16 cellular contexts compared by ENCODE assay signal in genomic region chr18:77145364-77145901, GRCh38. TPM values are rescaled to one million over a fixed set of nuclear protein-coding genes. Genes with fewer than 3 reads are reported as not detected.
DNase-seq lines count a peak whose midpoint lies in the region; ATAC-seq, FAIRE-seq and TF ChIP-seq lines count a peak whose summit lies in the region.
"Had no signal": no experiment of that assay in that cellular context is flagged by ENCODE, and none has a peak within 500 bp of the region (broad histone marks: within the 10 kb centered on the region; RNA-seq: fewer than 3 reads in every experiment).

No MANE protein-coding gene starts in this region.

- H3K9ac ChIP-seq in kidney (ENCODE audit: low read length in 2 of 2) = no peak overlapping the region
- H3K9ac ChIP-seq: BLaER1 treated with 17β-estradiol and CSF1 and Interleukin-3, amounts not matched to agents 10 nM and 100 nM had no signal

- no peaks in the 10 kb centered on the region for H3K27me3 ChIP-seq in H7 (ENCODE audit: control insufficient read depth, insufficient read depth, low read length)
- H3K27me3 ChIP-seq: BLaER1 treated with 17β-estradiol and CSF1 and Interleukin-3, amounts not matched to agents 10 nM and 100 nM had no signal

- intact Hi-C loops in kidney (cut with DNase I) = loop anchor here (10.0 kb wide), 1 partner anchor 59 kb away; no protein-coding TSS in a partner anchor

- no peaks in the 10 kb centered on the region for H3K27me3 Mint-ChIP-seq in natural killer cell treated with Interleukin-12 subunit alpha and Interleukin-12 subunit beta and Interleukin-15 and Interleukin-18, amount 100 ng/mL, for 72 hours
- H3K27me3 Mint-ChIP-seq: CD4-positive, CD25-positive, alpha-beta regulatory T cell had no signal

- peaks cover 46 to 64% of the 10 kb centered on the region in 2 donors for H3K4me1 Mint-ChIP-seq in natural killer cell treated with Interleukin-12 subunit alpha and Interleukin-12 subunit beta and Interleukin-15 and Interleukin-18, amount 100 ng/mL, for 72 hours (ENCODE audit: low read depth in 2 of 2)
- H3K4me1 Mint-ChIP-seq: GM23338 had no signal

- peaks cover 17% of the 10 kb centered on the region for H3K36me3 Mint-ChIP-seq in natural killer cell treated with Interleukin-12 subunit alpha and Interleukin-12 subunit beta and Interleukin-15 and Interleukin-18, amount 100 ng/mL, for 72 hours

- no peak overlapping the region for H3K4me3 ChIP-seq in H7 (ENCODE audit: insufficient read depth, low read depth, low read length)
- H3K4me3 ChIP-seq in kidney (ENCODE audit: low read length in 2 of 2) = no peak overlapping the region
- H3K4me3 ChIP-seq: BLaER1 treated with 17β-estradiol and CSF1 and Interleukin-3, amounts not matched to agents 10 nM and 100 nM; GM12878; GM23338 had no signal

- H3K36me3 ChIP-seq in H7 (replicated peaks; ENCODE audit: control insufficient read depth, insufficient read depth, low read length) (no peaks in the 10 kb centered on the region), kidney (ENCODE audit: control insufficient read depth in 1 of 2, insufficient read depth in 2 of 2, low read length in 2 of 2) (no peaks in the 10 kb centered on the region)

- peaks cover 16% of the 10 kb centered on the region for H3K9me3 Mint-ChIP-seq in natural killer cell treated with Interleukin-12 subunit alpha and Interleukin-12 subunit beta and Interleukin-15 and Interleukin-18, amount 100 ng/mL, for 72 hours

- H3K4me3 Mint-ChIP-seq in natural killer cell treated with Interleukin-12 subunit alpha and Interleukin-12 subunit beta and Interleukin-15 and Interleukin-18, amount 100 ng/mL, for 72 hours = no peak overlapping the region
- H3K4me3 Mint-ChIP-seq: GM23338, HFFc6 had no signal

- H3K9me3 ChIP-seq in kidney (ENCODE audit: control insufficient read depth in 1 of 2, low read length in 2 of 2) = no peaks in the 10 kb centered on the region

- no peak overlapping the region for H3K27ac ChIP-seq in kidney (ENCODE audit: low read depth in 2 of 2, low read length in 2 of 2)
- H3K27ac ChIP-seq: BLaER1 treated with 17β-estradiol and CSF1 and Interleukin-3, amounts not matched to agents 10 nM and 100 nM had no signal

- TF ChIP-seq CTCF in kidney (IDR thresholded peaks at IDR 0.05; ENCODE audit: borderline replicate concordance, extremely low read depth, insufficient read depth) = no peak
- no peak for TF ChIP-seq CTCF in GM13977 (IDR thresholded peaks at IDR 0.05; ENCODE audit: extremely low read depth, insufficient read depth, missing control alignments)

- ATAC-seq in natural killer cell treated with Interleukin-12 subunit alpha and Interleukin-12 subunit beta and Interleukin-15 and Interleukin-18, amount 100 ng/mL, for 72 hours = no peak
- no peak for ATAC-seq in HG02970 (IDR thresholded peaks at IDR 0.05; ENCODE audit: low FRiP score, unreplicated experiment)
- ATAC-seq: GM12878, GM23338 had no signal

- no peaks in the 10 kb centered on the region for H3K4me1 ChIP-seq in kidney (ENCODE audit: control insufficient read depth in 1 of 2, insufficient read depth in 1 of 2, low read depth in 1 of 2, low read length in 2 of 2)

- peak; percentile 45 for DNase-seq in activated effector memory CD4-positive, alpha-beta T cell treated with anti-CD3 and anti-CD28 coated beads, Interleukin-2, amount 50 U/mL, for 16 hours
- no peak for DNase-seq in activated effector memory CD4-positive, alpha-beta T cell treated with Interleukin-2 at 50 U/mL for 16 hours
- DNase-seq in natural killer cell treated with Interleukin-12 subunit alpha and Interleukin-12 subunit beta and Interleukin-15 and Interleukin-18, amount 100 ng/mL, for 72 hours (ENCODE audit: low spot score) = no peak
- DNase-seq in stimulated activated CD8-positive, alpha-beta memory T cell treated with anti-CD3 and anti-CD28 coated beads, Interleukin-4, amount 100 ng/mL, for 48 hours = peak; percentile 18
- no peak for DNase-seq in H7
- DNase-seq in kidney = no peak
- DNase-seq in GM13977 (ENCODE audit: low spot score) = no peak
- DNase-seq: ACHN; CD4-positive, CD25-positive, alpha-beta regulatory T cell; HCEC 1CT; HFFc6 had no signal

- in situ Hi-C loops in GM13977 (cut with MboI; ENCODE audit: low pct_unique_long_range_greater_than_20kb, low sequenced_read_pairs, unreplicated experiment) = no loop called here

- no peak for FAIRE-seq in kidney (lab: Jason Lieb, UNC)
- FAIRE-seq: GM12878 had no signal

- peak overlapping the region; percentile 21 to 91 for H3K27ac Mint-ChIP-seq in natural killer cell treated with Interleukin-12 subunit alpha and Interleukin-12 subunit beta and Interleukin-15 and Interleukin-18, amount 100 ng/mL, for 72 hours
- H3K27ac Mint-ChIP-seq: GM23338, HFFc6 had no signal

RNA-seq across cellular contexts. Expression of gene MBP, which starts 12.8 kb away (rescaled TPM):
- 10 to 100 TPM; 62.5 to 77.6 TPM for total RNA-seq in natural killer cell treated with Interleukin-12 subunit alpha and Interleukin-12 subunit beta and Interleukin-15 and Interleukin-18, amount 100 ng/mL, for 72 hours
- 4.5 and 8.6 TPM in 2 replicates for total RNA-seq in H7 (2014; rRNA removed; shearing (Covaris generic))
- 61.2 TPM for total RNA-seq in kidney
- polyA plus RNA-seq in kidney (ENCODE audit: insufficient read depth, low read depth, low replicate concordance) = 15.1 TPM
- total RNA-seq: A172 had no signal

Comparison
In these comparisons a context has a peak if more than half of its experiments do, and no peak if none do; other contexts are left out.
1. DNase-seq: peak in activated effector memory CD4-positive, alpha-beta T cell treated with anti-CD3 and anti-CD28 coated beads, Interleukin-2, amount 50 U/mL, for 16 hours (single experiment) and stimulated activated CD8-positive, alpha-beta memory T cell treated with anti-CD3 and anti-CD28 coated beads, Interleukin-4, amount 100 ng/mL, for 48 hours (single experiment); none in activated effector memory CD4-positive, alpha-beta T cell treated with Interleukin-2 at 50 U/mL for 16 hours (single experiment), natural killer cell treated with Interleukin-12 subunit alpha and Interleukin-12 subunit beta and Interleukin-15 and Interleukin-18, amount 100 ng/mL, for 72 hours (single experiment), H7 (single experiment), kidney (single experiment) and GM13977 (single experiment).